9 cellular contexts compared by ENCODE assay signal in the genomic region with DNA sequence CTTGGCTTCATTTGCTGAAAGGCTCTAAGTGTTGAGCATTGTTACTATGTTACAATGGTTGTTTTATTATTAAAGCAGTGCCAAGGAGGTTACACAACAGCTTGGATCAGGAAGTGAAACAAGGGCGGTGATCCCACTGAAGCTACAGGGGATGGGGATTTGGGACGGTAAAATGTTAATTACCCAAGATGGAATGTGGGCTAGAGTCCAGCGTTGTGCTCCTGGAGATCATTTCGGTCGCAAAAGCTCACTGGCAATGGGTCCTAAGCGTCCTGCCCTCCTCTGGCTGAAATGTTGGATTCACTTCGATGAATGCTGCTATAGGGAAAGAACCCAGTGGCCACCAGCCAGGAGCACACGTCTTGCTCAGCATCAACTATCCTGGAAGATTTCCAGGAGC. TPM values are rescaled to one million over a fixed set of nuclear protein-coding genes. Genes with fewer than 3 reads are reported as not detected.
DNase-seq lines count a peak whose midpoint lies in the region; ATAC-seq and TF ChIP-seq lines count a peak whose summit lies in the region.
"Had no signal": no experiment of that assay in that cellular context is flagged by ENCODE, and none has a peak within 500 bp of the region (broad histone marks: within the 10 kb centered on the region; RNA-seq: fewer than 3 reads in every experiment).

No MANE protein-coding gene starts in this region.

- peak in 1 of 2 donors; percentile 37 for TF ChIP-seq RAD21 in liver (IDR thresholded peaks at IDR 0.05)

- peak overlapping the region in 1 of 2 donors; percentile 81 for H3K9ac ChIP-seq in liver (ENCODE audit: low read depth in 1 of 2, low read length in 2 of 2)

- H3K27me3 ChIP-seq in liver (ENCODE audit: control insufficient read depth in 4 of 4, insufficient read depth in 4 of 4, low read length in 3 of 4) (no peaks in the 10 kb centered on the region), tibial nerve (no peaks in the 10 kb centered on the region)

- peaks cover 0 to 4% of the 10 kb centered on the region in 2 donors for H3K36me3 Mint-ChIP-seq in activated T-cell treated with anti-CD3 and anti-CD28 coated beads, Interleukin-2, amount 50 U/mL, for 72 hours (ENCODE audit: insufficient read depth in 2 of 2)
- no peaks in the 10 kb centered on the region for H3K36me3 Mint-ChIP-seq in activated naive CD4-positive, alpha-beta T cell treated with anti-CD3 and anti-CD28 coated beads, Interleukin-2, amount 50 U/mL, for 72 hours

- peak overlapping the region; percentile 14 to 21 (median 15) for H3K4me3 ChIP-seq in liver (ENCODE audit: low read depth in 1 of 3, low read length in 3 of 3)
- peak overlapping the region in 1 of 4 donors; percentile 80 for H3K4me3 ChIP-seq in tibial nerve

- peak overlapping the region; percentile 88 to 92 for H3K4me3 Mint-ChIP-seq in activated T-cell treated with anti-CD3 and anti-CD28 coated beads, Interleukin-2, amount 50 U/mL, for 72 hours

- H3K4me1 ChIP-seq in liver (ENCODE audit: control insufficient read depth in 4 of 4, insufficient read depth in 4 of 4, low read length in 3 of 4): peaks cover 1 to 28% (median 16%) of the 10 kb centered on the region in 4 donors
- peaks cover 2 to 70% (median 46%) of the 10 kb centered on the region in 4 donors for H3K4me1 ChIP-seq in tibial nerve

- peaks cover 43% of the 10 kb centered on the region for H3K4me1 Mint-ChIP-seq in activated T-cell treated with anti-CD3 and anti-CD28 coated beads, Interleukin-2, amount 50 U/mL, for 72 hours (ENCODE audit: low read depth)

- no peak for DNase-seq in activated T-cell treated with anti-CD3 and anti-CD28 coated beads, Interleukin-2, amount 50 U/mL, for 72 hours
- no peak for DNase-seq in activated T-cell treated with anti-CD3 and anti-CD28 coated beads for 4 hours
- DNase-seq in activated naive CD4-positive, alpha-beta T cell treated with anti-CD3 and anti-CD28 coated beads, Interleukin-2, amount 50 U/mL, for 72 hours (ENCODE audit: low spot score in 2 of 2): peak in 1 of 2 donors; percentile 48
- peak in 1 of 2 donors; percentile 82 for DNase-seq in tibial nerve (ENCODE audit: low spot score in 2 of 2)
- DNase-seq in NCI-H1694 treated with DMSO at 0.1 percent for 48 hours (lab: John Stamatoyannopoulos, UW): no peak
- no peak for DNase-seq in NCI-H187 (lab: John Stamatoyannopoulos, UW)
- DNase-seq: stimulated activated CD4-positive, alpha-beta T cell treated with anti-CD3 and anti-CD28 coated beads, Interleukin-15, amount 100 ng/mL, for 24 hours had no signal

- H3K27ac ChIP-seq in liver (ENCODE audit: low read depth in 1 of 2, low read length in 2 of 2) (peak overlapping the region; percentile 91 to 98), tibial nerve (peak overlapping the region; percentile 88 to 99 (median 93))

- peaks cover 10% of the 10 kb centered on the region for H3K27me3 Mint-ChIP-seq in activated T-cell treated with anti-CD3 and anti-CD28 coated beads, Interleukin-2, amount 50 U/mL, for 72 hours (ENCODE audit: low read depth)

- no peaks in the 10 kb centered on the region for H3K36me3 ChIP-seq in liver (ENCODE audit: control insufficient read depth in 4 of 4, insufficient read depth in 3 of 4, low read depth in 1 of 4, low read length in 3 of 4)
- H3K36me3 ChIP-seq in tibial nerve: no peaks in the 10 kb centered on the region

- TF ChIP-seq POLR2A in tibial nerve (IDR thresholded peaks at IDR 0.05): no peak

- H3K27ac Mint-ChIP-seq in activated T-cell treated with anti-CD3 and anti-CD28 coated beads, Interleukin-2, amount 50 U/mL, for 72 hours: peak overlapping the region; percentile 8
- H3K27ac Mint-ChIP-seq in activated naive CD4-positive, alpha-beta T cell treated with anti-CD3 and anti-CD28 coated beads, Interleukin-2, amount 50 U/mL, for 72 hours: peak overlapping the region; percentile 96 to 100

- ATAC-seq in activated T-cell treated with anti-CD3 and anti-CD28 coated beads, Interleukin-2, amount 50 U/mL, for 72 hours (replicated peaks in 1 of 2): no peak
- no peak for ATAC-seq in activated naive CD4-positive, alpha-beta T cell treated with anti-CD3 and anti-CD28 coated beads, Interleukin-2, amount 50 U/mL, for 72 hours
- ATAC-seq in HG03196 (IDR thresholded peaks at IDR 0.05; ENCODE audit: unreplicated experiment): no peak

- H3K9me3 Mint-ChIP-seq in activated T-cell treated with anti-CD3 and anti-CD28 coated beads, Interleukin-2, amount 50 U/mL, for 72 hours: peaks cover 0 to 2% of the 10 kb centered on the region in 2 donors
- H3K9me3 Mint-ChIP-seq in activated naive CD4-positive, alpha-beta T cell treated with anti-CD3 and anti-CD28 coated beads, Interleukin-2, amount 50 U/mL, for 72 hours: no peaks in the 10 kb centered on the region

- no peak for TF ChIP-seq CTCF in liver (IDR thresholded peaks at IDR 0.05; ENCODE audit: low read depth, low read length, missing input control)
- TF ChIP-seq CTCF in tibial nerve (IDR thresholded peaks at IDR 0.05): no peak

- H3K9me3 ChIP-seq in liver (ENCODE audit: control insufficient read depth in 4 of 4, low read length in 3 of 4) (no peaks in the 10 kb centered on the region), tibial nerve (no peaks in the 10 kb centered on the region)

- TF ChIP-seq EP300 in tibial nerve (IDR thresholded peaks at IDR 0.05): peak in 1 of 2 donors; percentile 75

- 23% methylated on average over 8 of the region's 8 CpGs for WGBS in liver
- 19 to 41% methylated on average over 8 of the region's 8 CpGs for WGBS in tibial nerve, 2 donors

TF ChIP-seq in liver, 16 proteins besides CTCF, POLR2A, EP300 and RAD21 (continues in another document):
- TF ChIP-seq RXRA (IDR thresholded peaks at IDR 0.05) (peak; percentile 18 to 61), YY1 (IDR thresholded peaks at IDR 0.05) (peak; percentile 64), GABPA (IDR thresholded peaks at IDR 0.05 in 1 of 2, conservative IDR thresholded peaks at IDR 0.05 in 1 of 2) (peak in 1 of 2 donors; percentile 74), NR2F2 (IDR thresholded peaks at IDR 0.05) (peak; percentile 53), SP1 (IDR thresholded peaks at IDR 0.05) (peak; percentile 47), HNF4G (IDR thresholded peaks at IDR 0.05) (no peak), EGR1 (IDR thresholded peaks at IDR 0.05; ENCODE audit: low read depth in 2 of 2) (no peak), FOXA2 (IDR thresholded peaks at IDR 0.05) (no peak), FOXA1 (IDR thresholded peaks at IDR 0.05) (peak; percentile 20), HNF4A (conservative IDR thresholded peaks at IDR 0.05) (peak in 1 of 2 donors; percentile 33), JUND (IDR thresholded peaks at IDR 0.05) (no peak)
- TF ChIP-seq, protein P1, sequence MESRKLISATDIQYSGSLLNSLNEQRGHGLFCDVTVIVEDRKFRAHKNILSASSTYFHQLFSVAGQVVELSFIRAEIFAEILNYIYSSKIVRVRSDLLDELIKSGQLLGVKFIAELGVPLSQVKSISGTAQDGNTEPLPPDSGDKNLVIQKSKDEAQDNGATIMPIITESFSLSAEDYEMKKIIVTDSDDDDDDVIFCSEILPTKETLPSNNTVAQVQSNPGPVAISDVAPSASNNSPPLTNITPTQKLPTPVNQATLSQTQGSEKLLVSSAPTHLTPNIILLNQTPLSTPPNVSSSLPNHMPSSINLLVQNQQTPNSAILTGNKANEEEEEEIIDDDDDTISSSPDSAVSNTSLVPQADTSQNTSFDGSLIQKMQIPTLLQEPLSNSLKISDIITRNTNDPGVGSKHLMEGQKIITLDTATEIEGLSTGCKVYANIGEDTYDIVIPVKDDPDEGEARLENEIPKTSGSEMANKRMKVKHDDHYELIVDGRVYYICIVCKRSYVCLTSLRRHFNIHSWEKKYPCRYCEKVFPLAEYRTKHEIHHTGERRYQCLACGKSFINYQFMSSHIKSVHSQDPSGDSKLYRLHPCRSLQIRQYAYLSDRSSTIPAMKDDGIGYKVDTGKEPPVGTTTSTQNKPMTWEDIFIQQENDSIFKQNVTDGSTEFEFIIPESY (IDR thresholded peaks at IDR 0.05): no peak
- TF ChIP-seq, protein P2, sequence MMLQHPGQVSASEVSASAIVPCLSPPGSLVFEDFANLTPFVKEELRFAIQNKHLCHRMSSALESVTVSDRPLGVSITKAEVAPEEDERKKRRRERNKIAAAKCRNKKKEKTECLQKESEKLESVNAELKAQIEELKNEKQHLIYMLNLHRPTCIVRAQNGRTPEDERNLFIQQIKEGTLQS (IDR thresholded peaks at IDR 0.05): no peak
- TF ChIP-seq, protein P3, sequence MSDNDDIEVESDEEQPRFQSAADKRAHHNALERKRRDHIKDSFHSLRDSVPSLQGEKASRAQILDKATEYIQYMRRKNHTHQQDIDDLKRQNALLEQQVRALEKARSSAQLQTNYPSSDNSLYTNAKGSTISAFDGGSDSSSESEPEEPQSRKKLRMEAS (IDR thresholded peaks at IDR 0.05): no peak
- TF ChIP-seq, protein P4, sequence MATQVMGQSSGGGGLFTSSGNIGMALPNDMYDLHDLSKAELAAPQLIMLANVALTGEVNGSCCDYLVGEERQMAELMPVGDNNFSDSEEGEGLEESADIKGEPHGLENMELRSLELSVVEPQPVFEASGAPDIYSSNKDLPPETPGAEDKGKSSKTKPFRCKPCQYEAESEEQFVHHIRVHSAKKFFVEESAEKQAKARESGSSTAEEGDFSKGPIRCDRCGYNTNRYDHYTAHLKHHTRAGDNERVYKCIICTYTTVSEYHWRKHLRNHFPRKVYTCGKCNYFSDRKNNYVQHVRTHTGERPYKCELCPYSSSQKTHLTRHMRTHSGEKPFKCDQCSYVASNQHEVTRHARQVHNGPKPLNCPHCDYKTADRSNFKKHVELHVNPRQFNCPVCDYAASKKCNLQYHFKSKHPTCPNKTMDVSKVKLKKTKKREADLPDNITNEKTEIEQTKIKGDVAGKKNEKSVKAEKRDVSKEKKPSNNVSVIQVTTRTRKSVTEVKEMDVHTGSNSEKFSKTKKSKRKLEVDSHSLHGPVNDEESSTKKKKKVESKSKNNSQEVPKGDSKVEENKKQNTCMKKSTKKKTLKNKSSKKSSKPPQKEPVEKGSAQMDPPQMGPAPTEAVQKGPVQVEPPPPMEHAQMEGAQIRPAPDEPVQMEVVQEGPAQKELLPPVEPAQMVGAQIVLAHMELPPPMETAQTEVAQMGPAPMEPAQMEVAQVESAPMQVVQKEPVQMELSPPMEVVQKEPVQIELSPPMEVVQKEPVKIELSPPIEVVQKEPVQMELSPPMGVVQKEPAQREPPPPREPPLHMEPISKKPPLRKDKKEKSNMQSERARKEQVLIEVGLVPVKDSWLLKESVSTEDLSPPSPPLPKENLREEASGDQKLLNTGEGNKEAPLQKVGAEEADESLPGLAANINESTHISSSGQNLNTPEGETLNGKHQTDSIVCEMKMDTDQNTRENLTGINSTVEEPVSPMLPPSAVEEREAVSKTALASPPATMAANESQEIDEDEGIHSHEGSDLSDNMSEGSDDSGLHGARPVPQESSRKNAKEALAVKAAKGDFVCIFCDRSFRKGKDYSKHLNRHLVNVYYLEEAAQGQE (IDR thresholded peaks at IDR 0.05): peak; percentile 9

RNA-seq across cellular contexts. Expression of a gene that starts 48.3 kb away (rescaled TPM):
- under 1 TPM; 0.81 to 0.89 TPM for total RNA-seq in activated T-cell treated with anti-CD3 and anti-CD28 coated beads, Interleukin-2, amount 50 U/mL, for 72 hours
- 1 to 10 TPM; 1.1 TPM for total RNA-seq in activated naive CD4-positive, alpha-beta T cell treated with anti-CD3 and anti-CD28 coated beads, Interleukin-2, amount 50 U/mL, for 72 hours
- total RNA-seq in liver (1 to 10 TPM; 1.1 to 1.2 TPM), tibial nerve (10 to 100 TPM in 2 of 4 donors, 1 to 10 TPM in 2; 8.2 to 11.2 (median 9.8) TPM)
- polyA plus RNA-seq in liver: 1 to 10 TPM in 1 of 2 donors, under 1 TPM in 1; 0.39 to 1.5 TPM

Comparison
In these comparisons a context has a peak if more than half of its experiments do, and no peak if none do; other contexts are left out.
1. RNA of a gene that starts 48.3 kb away (total RNA-seq): 8.2 to 11.2 TPM in tibial nerve; 1.1 to 1.2 TPM in liver, 1.1 TPM in activated naive CD4-positive, alpha-beta T cell treated with anti-CD3 and anti-CD28 coated beads, Interleukin-2, amount 50 U/mL, for 72 hours and 0.81 to 0.89 TPM in activated T-cell treated with anti-CD3 and anti-CD28 coated beads, Interleukin-2, amount 50 U/mL, for 72 hours; every median in the first group is over 4 times any median in the second.